ENCODE assay signal across 8 cellular contexts in genomic region chr11:120660024-120660565, GRCh38.
DNase-seq lines count a peak whose midpoint lies in the region; ATAC-seq and TF ChIP-seq lines count a peak whose summit lies in the region.

No MANE protein-coding gene starts in this region.

- peak; percentile 49 to 65 for TF ChIP-seq RAD21 in liver (IDR thresholded peaks at IDR 0.05)

- H3K4me1 Mint-ChIP-seq in activated naive CD8-positive, alpha-beta T cell treated with anti-CD3 and anti-CD28 coated beads, Interleukin-2, amount 10 ng/mL, durations not matched to agents 7 days and 5 days = no peaks in the 10 kb centered on the region

- TF ChIP-seq POLR2A in uterus (IDR thresholded peaks at IDR 0.05) = no peak

- H3K9ac ChIP-seq in liver (ENCODE audit: low read depth in 1 of 2, low read length in 2 of 2) = no peak overlapping the region

- no peak overlapping the region for H3K4me3 Mint-ChIP-seq in activated naive CD8-positive, alpha-beta T cell treated with anti-CD3 and anti-CD28 coated beads, Interleukin-2, amount 10 ng/mL, durations not matched to agents 7 days and 5 days

- H3K36me3 ChIP-seq in liver (ENCODE audit: control insufficient read depth in 4 of 4, insufficient read depth in 3 of 4, low read depth in 1 of 4, low read length in 3 of 4) (no peaks in the 10 kb centered on the region), uterus (no peaks in the 10 kb centered on the region)

- H3K9me3 Mint-ChIP-seq in activated naive CD8-positive, alpha-beta T cell treated with anti-CD3 and anti-CD28 coated beads, Interleukin-2, amount 10 ng/mL, durations not matched to agents 7 days and 5 days = no peaks in the 10 kb centered on the region

- H3K36me3 Mint-ChIP-seq in activated naive CD8-positive, alpha-beta T cell treated with anti-CD3 and anti-CD28 coated beads, Interleukin-2, amount 10 ng/mL, durations not matched to agents 7 days and 5 days = no peaks in the 10 kb centered on the region

- no peaks in the 10 kb centered on the region for H3K27me3 Mint-ChIP-seq in activated naive CD8-positive, alpha-beta T cell treated with anti-CD3 and anti-CD28 coated beads, Interleukin-2, amount 10 ng/mL, durations not matched to agents 7 days and 5 days

- TF ChIP-seq CTCF in liver (IDR thresholded peaks at IDR 0.05; ENCODE audit: low read depth, low read length, missing input control) = peak; percentile 34
- TF ChIP-seq CTCF in uterus (IDR thresholded peaks at IDR 0.05) = peak in 1 of 4 experiments; percentile 8

- POLR2A ChIA-PET in activated naive CD8-positive, alpha-beta T cell treated with anti-CD3 and anti-CD28 coated beads, Interleukin-2, amount 10 ng/mL, durations not matched to agents 7 days and 5 days (lab: Charles Lee) = no interaction called here

- H3K27ac Mint-ChIP-seq in activated naive CD8-positive, alpha-beta T cell treated with anti-CD3 and anti-CD28 coated beads, Interleukin-2, amount 10 ng/mL, durations not matched to agents 7 days and 5 days = no peak overlapping the region

- no peaks in the 10 kb centered on the region for H3K9me3 ChIP-seq in liver (ENCODE audit: control insufficient read depth in 4 of 4, low read length in 3 of 4)
- no peaks in the 10 kb centered on the region for H3K9me3 ChIP-seq in uterus

- WGBS in liver = 43% methylated on average over 17 of the region's 17 CpGs

- no peaks in the 10 kb centered on the region for H3K4me1 ChIP-seq in liver (ENCODE audit: control insufficient read depth in 4 of 4, insufficient read depth in 4 of 4, low read length in 3 of 4)
- H3K4me1 ChIP-seq in uterus = no peaks in the 10 kb centered on the region

- intact Hi-C loops in uterus (cut with DNase I; ENCODE audit: low total_unique reads) = no loop called here

- H3K4me3 ChIP-seq in liver (ENCODE audit: low read depth in 1 of 3, low read length in 3 of 3) (no peak overlapping the region), uterus (no peak overlapping the region)

- no peak overlapping the region for H3K27ac ChIP-seq in liver (ENCODE audit: low read depth in 1 of 2, low read length in 2 of 2)
- no peak overlapping the region for H3K27ac ChIP-seq in uterus

- DNase-seq in SIG-M5 treated with dmso at 0.1 percent for 504 hours (lab: John Stamatoyannopoulos, UW; ENCODE audit: unreplicated experiment) (peak; percentile 29), SIG-M5 (lab: John Stamatoyannopoulos, UW) (no peak), NCI-H226 (peak; percentile 32), uterus (no peak), putamen (ENCODE audit: low spot score) (no peak)
- DNase-seq in activated naive CD8-positive, alpha-beta T cell treated with anti-CD3 and anti-CD28 coated beads, Interleukin-2, amount 10 ng/mL, durations not matched to agents 7 days and 5 days = peak; percentile 35

- H3K27me3 ChIP-seq in liver (ENCODE audit: control insufficient read depth in 4 of 4, insufficient read depth in 4 of 4, low read length in 3 of 4) = no peaks in the 10 kb centered on the region
- no peaks in the 10 kb centered on the region for H3K27me3 ChIP-seq in uterus

- peak; percentile 22 for ATAC-seq in activated naive CD8-positive, alpha-beta T cell treated with anti-CD3 and anti-CD28 coated beads, Interleukin-2, amount 10 ng/mL, durations not matched to agents 7 days and 5 days (ENCODE audit: low read depth)
- ATAC-seq in HG03469 (IDR thresholded peaks at IDR 0.05; ENCODE audit: unreplicated experiment) = no peak

TF ChIP-seq in liver, 16 proteins besides CTCF, POLR2A, EP300 and RAD21:
- TF ChIP-seq REST (IDR thresholded peaks at IDR 0.05) = no peak
- TF ChIP-seq NR2F2 (IDR thresholded peaks at IDR 0.05) = no peak
- TF ChIP-seq HNF4G (IDR thresholded peaks at IDR 0.05) = no peak
- no peak for TF ChIP-seq RXRA (IDR thresholded peaks at IDR 0.05)
- no peak for TF ChIP-seq HNF4A (conservative IDR thresholded peaks at IDR 0.05)
- no peak for TF ChIP-seq EGR1 (IDR thresholded peaks at IDR 0.05; ENCODE audit: low read depth in 2 of 2)
- no peak for TF ChIP-seq YY1 (IDR thresholded peaks at IDR 0.05)
- no peak for TF ChIP-seq ZBTB33 (IDR thresholded peaks at IDR 0.05)
- TF ChIP-seq GABPA (IDR thresholded peaks at IDR 0.05 in 1 of 2, conservative IDR thresholded peaks at IDR 0.05 in 1 of 2) = no peak
- no peak for TF ChIP-seq JUND (IDR thresholded peaks at IDR 0.05)
- no peak for TF ChIP-seq MAX (IDR thresholded peaks at IDR 0.05)
- no peak for TF ChIP-seq FOXA1 (IDR thresholded peaks at IDR 0.05)
- TF ChIP-seq FOXA2 (IDR thresholded peaks at IDR 0.05) = no peak
- TF ChIP-seq SP1 (IDR thresholded peaks at IDR 0.05) = no peak
- TF ChIP-seq ATF3 (IDR thresholded peaks at IDR 0.05) = no peak

Comparison
In these comparisons a context has a peak if more than half of its experiments do, and no peak if none do; other contexts are left out.
1. DNase-seq: peak in SIG-M5 treated with dmso at 0.1 percent for 504 hours (single experiment), NCI-H226 (single experiment) and activated naive CD8-positive, alpha-beta T cell treated with anti-CD3 and anti-CD28 coated beads, Interleukin-2, amount 10 ng/mL, durations not matched to agents 7 days and 5 days (single experiment); none in SIG-M5 (single experiment), uterus (0 of 2) and putamen (single experiment).